Comparison of ENCODE assay signal across 8 cellular contexts in the genomic region with DNA sequence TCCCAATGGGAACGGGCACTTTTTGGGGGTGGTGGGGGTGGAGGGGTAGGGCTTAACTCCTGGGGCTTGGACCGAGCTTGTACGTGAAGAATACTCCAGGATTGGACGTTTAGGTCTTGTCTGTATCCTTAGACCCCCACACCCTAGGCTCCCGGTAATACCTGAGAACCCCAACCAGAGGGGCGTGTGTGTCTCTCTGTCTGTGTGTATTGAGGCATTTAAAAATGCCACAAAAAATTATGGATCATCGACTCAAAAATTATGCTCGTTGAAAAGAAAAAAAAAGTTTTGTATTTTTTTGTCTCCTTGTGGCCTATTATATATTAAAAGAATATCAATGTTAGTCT. TPM values are rescaled to one million over a fixed set of nuclear protein-coding genes. Genes with fewer than 3 reads are reported as not detected.
DNase-seq lines count a peak whose midpoint lies in the region; TF ChIP-seq lines count a peak whose summit lies in the region.

No MANE protein-coding gene starts in this region.

- H3K27me3 ChIP-seq in duodenal mucosa (ENCODE audit: control insufficient read depth in 1 of 2, insufficient read depth in 2 of 2, low read length in 2 of 2) (no peaks in the 10 kb centered on the region), neuronal stem cell (ENCODE audit: control insufficient read depth in 3 of 3, insufficient read depth in 3 of 3, low read depth in 1 of 3, low read length in 3 of 3) (no peaks in the 10 kb centered on the region)

- H3K4me2 ChIP-seq in neuronal stem cell (ENCODE audit: insufficient read depth, low read length, poor library complexity, severe bottlenecking), result peak overlapping the region; percentile 44

- no peaks in the 10 kb centered on the region for H3K79me1 ChIP-seq in neuronal stem cell (ENCODE audit: low read depth, low read length)

- H3K36me3 ChIP-seq in duodenal mucosa (ENCODE audit: control insufficient read depth in 1 of 2, insufficient read depth in 2 of 2, low read length in 2 of 2), result no peaks in the 10 kb centered on the region
- H3K36me3 ChIP-seq in neuronal stem cell (replicated peaks in 1 of 2; ENCODE audit: control insufficient read depth in 2 of 2, insufficient read depth in 2 of 2, low read length in 2 of 2), result no peaks in the 10 kb centered on the region

- CTCF ChIA-PET in Calu3 (lab: Charles Lee), result interaction anchor here (0.6 to 1.7 kb wide), 8 partner anchors 25 to 1436 kb away, joined by 3 to 13 read pairs (median 4); no protein-coding TSS in a partner anchor

- DNase-seq in Calu3 (no peak), neuronal stem cell (ENCODE audit: low spot score) (no peak), NOMO-1 treated with dmso at 0.1 percent for 144 hours (lab: John Stamatoyannopoulos, UW; ENCODE audit: unreplicated experiment) (no peak), activated gamma-delta T cell (lab: John Stamatoyannopoulos, UW) (no peak), ureter (ENCODE audit: low spot score) (no peak)
- no peak for DNase-seq in Jurkat, Clone E6-1 (ENCODE audit: low read depth, low spot score)
- DNase-seq in stimulated activated naive CD4-positive, alpha-beta T cell treated with Interleukin-2 at 50 U/mL for 16 hours (lab: John Stamatoyannopoulos, UW), result no peak

- peak overlapping the region; percentile 88 for H2BK15ac ChIP-seq in neuronal stem cell (ENCODE audit: low read length)

- H4K91ac ChIP-seq in neuronal stem cell (ENCODE audit: low read depth, low read length, poor library complexity), result no peak overlapping the region

- H3K27ac ChIP-seq in duodenal mucosa (ENCODE audit: low read depth, low read length), result peak overlapping the region; percentile 80
- peak overlapping the region; percentile 84 for H3K27ac ChIP-seq in neuronal stem cell (replicated peaks; ENCODE audit: low read length)

- H3K27me3 Mint-ChIP-seq in Calu3 (ENCODE audit: unreplicated experiment), result no peaks in the 10 kb centered on the region

- peaks cover 38% of the 10 kb centered on the region for H3K4me1 Mint-ChIP-seq in Calu3 (ENCODE audit: low read depth, unreplicated experiment)

- no peak overlapping the region for H3K18ac ChIP-seq in neuronal stem cell (ENCODE audit: low read length)

- peak overlapping the region; percentile 83 for H2BK5ac ChIP-seq in neuronal stem cell (ENCODE audit: low read length)

- peak overlapping the region; percentile 98 for H2AFZ ChIP-seq in neuronal stem cell (ENCODE audit: low read length)

- H3K9me3 ChIP-seq in duodenal mucosa (ENCODE audit: control insufficient read depth in 1 of 2, low read length in 2 of 2) (no peaks in the 10 kb centered on the region), neuronal stem cell (replicated peaks in 1 of 2; ENCODE audit: control insufficient read depth in 2 of 2, insufficient read depth in 1 of 2, low read depth in 1 of 2, low read length in 2 of 2) (no peaks in the 10 kb centered on the region)

- H3K36me3 Mint-ChIP-seq in Calu3 (ENCODE audit: insufficient read depth, unreplicated experiment), result peaks cover 30% of the 10 kb centered on the region

- peak overlapping the region; percentile 86 for H3K27ac Mint-ChIP-seq in Calu3 (ENCODE audit: unreplicated experiment)

- H3K4me3 ChIP-seq in Jurkat, Clone E6-1 (ENCODE audit: low read length), result peak overlapping the region; percentile 85
- H3K4me3 ChIP-seq in duodenal mucosa (ENCODE audit: low read depth in 1 of 2, low read length in 2 of 2), result peak overlapping the region; percentile 79 to 88
- H3K4me3 ChIP-seq in neuronal stem cell (ENCODE audit: low read length in 2 of 2), result peak overlapping the region; percentile 87 to 96

- H3K4me1 ChIP-seq in duodenal mucosa (ENCODE audit: control insufficient read depth in 1 of 2, insufficient read depth in 2 of 2, low read length in 2 of 2), result peaks cover 0 to 12% of the 10 kb centered on the region in 2 donors
- peaks cover 5 to 12% of the 10 kb centered on the region in 2 donors for H3K4me1 ChIP-seq in neuronal stem cell (ENCODE audit: control insufficient read depth in 2 of 2, insufficient read depth in 1 of 2, low read depth in 1 of 2, low read length in 2 of 2)

- no peak overlapping the region for H3K4ac ChIP-seq in neuronal stem cell (ENCODE audit: low read length)

- H3K23ac ChIP-seq in neuronal stem cell (ENCODE audit: low read depth, low read length, poor library complexity), result peak overlapping the region; percentile 86

- no TSS peak for BruUV-seq in Calu3 (replicated peaks; lab: Mats Ljungman, UMichigan)

- no peak for TF ChIP-seq CTCF in Calu3 (IDR thresholded peaks at IDR 0.05; ENCODE audit: unreplicated experiment)

- H2BK120ac ChIP-seq in neuronal stem cell (ENCODE audit: low read depth, low read length), result no peak overlapping the region

- WGBS in neuronal stem cell (ENCODE audit: extremely low coverage in 2 of 2, insufficient read length in 2 of 2, insufficient replicate concordance in 1 of 2), 2 donors, result no CpG with 5 or more reads among the region's 8 CpGs

- H4K8ac ChIP-seq in neuronal stem cell (ENCODE audit: low read depth, low read length), result no peak overlapping the region

- no peak overlapping the region for H2AK5ac ChIP-seq in neuronal stem cell (ENCODE audit: low read depth, low read length)

- H3K14ac ChIP-seq in neuronal stem cell (ENCODE audit: low read length), result no peak overlapping the region

- peak overlapping the region; percentile 83 for H3K4me3 Mint-ChIP-seq in Calu3 (ENCODE audit: low read depth, unreplicated experiment)

- intact Hi-C loops in Calu3 (cut with micrococcal nuclease; ENCODE audit: unreplicated experiment), result loop anchor here (5.0 to 10.0 kb wide), 3 partner anchors 62 to 192 kb away; a partner anchor contains a TSS

- H2BK12ac ChIP-seq in neuronal stem cell (ENCODE audit: low read length), result no peak overlapping the region

- H3K9ac ChIP-seq in duodenal mucosa (ENCODE audit: low read depth in 1 of 2, low read length in 2 of 2) (peak overlapping the region; percentile 75 to 87), neuronal stem cell (ENCODE audit: low read depth, low read length, poor library complexity) (peak overlapping the region; percentile 83)

- no peaks in the 10 kb centered on the region for H3K9me3 Mint-ChIP-seq in Calu3 (ENCODE audit: low read depth, unreplicated experiment)

RNA-seq across cellular contexts. Expression of a gene that starts 0.5 kb away (rescaled TPM):
- total RNA-seq in Calu3 (2022) (58.7 and 64.8 TPM in 2 replicates), ureter (120 TPM)
- polyA plus RNA-seq in Jurkat, Clone E6-1 (2012; ENCODE audit: insufficient read depth, insufficient read length), result 8.1 TPM
- polyA plus RNA-seq in neuronal stem cell (2013, experiment 1 of 2), result 16.9 TPM
- polyA plus RNA-seq in neuronal stem cell (2013, experiment 2 of 2), result 16.6 TPM
